In genomic region chr22:40979871-40980270, GRCh38 we compare ENCODE assay signal across 28 cellular contexts.
"Had no signal": no experiment of that assay in that cellular context is flagged by ENCODE, and none has a peak within 500 bp of the region (broad histone marks: within the 10 kb centered on the region; RNA-seq: fewer than 3 reads in every experiment).

No MANE protein-coding gene starts in this region.

- H3K9me3 ChIP-seq: esophagus muscularis mucosa, gastroesophageal sphincter had no signal

- H3K4me3 Mint-ChIP-seq: activated CD4-positive, alpha-beta memory T cell treated with anti-CD3 and anti-CD28 coated beads, Interleukin-2, amount 10 ng/mL, durations not matched to agents 7 days and 5 days; activated CD4-positive, alpha-beta T cell treated with anti-CD3 and anti-CD28 coated beads, Interleukin-2, amount 10 ng/mL, durations not matched to agents 7 days and 5 days; activated naive CD4-positive, alpha-beta T cell treated with anti-CD3 and anti-CD28 coated beads, Interleukin-2, amount 10 ng/mL, durations not matched to agents 7 days and 5 days; activated naive CD8-positive, alpha-beta T cell treated with anti-CD3 and anti-CD28 coated beads, Interleukin-2, amount 10 ng/mL, durations not matched to agents 7 days and 5 days; activated T-cell treated with anti-CD3 and anti-CD28 coated beads, Interleukin-2, amount 50 U/mL, for 24 hours; activated T-cell treated with anti-CD3 and anti-CD28 coated beads, Interleukin-2, amount 50 U/mL, for 72 hours; effector memory CD8-positive, alpha-beta T cell had no signal

- H3K27ac Mint-ChIP-seq: activated CD4-positive, alpha-beta memory T cell treated with anti-CD3 and anti-CD28 coated beads, Interleukin-2, amount 10 ng/mL, durations not matched to agents 7 days and 5 days; activated CD4-positive, alpha-beta T cell treated with anti-CD3 and anti-CD28 coated beads, Interleukin-2, amount 10 ng/mL, durations not matched to agents 7 days and 5 days; activated naive CD4-positive, alpha-beta T cell treated with anti-CD3 and anti-CD28 coated beads, Interleukin-2, amount 10 ng/mL, durations not matched to agents 7 days and 5 days; activated naive CD4-positive, alpha-beta T cell treated with anti-CD3 and anti-CD28 coated beads, Interleukin-2, amount 50 U/mL, for 72 hours; activated naive CD8-positive, alpha-beta T cell treated with anti-CD3 and anti-CD28 coated beads, Interleukin-2, amount 10 ng/mL, durations not matched to agents 7 days and 5 days; activated T-cell treated with anti-CD3 and anti-CD28 coated beads, Interleukin-2, amount 50 U/mL, for 24 hours; activated T-cell treated with anti-CD3 and anti-CD28 coated beads, Interleukin-2, amount 50 U/mL, for 72 hours; effector memory CD8-positive, alpha-beta T cell had no signal

- H3K36me3 Mint-ChIP-seq: activated naive CD4-positive, alpha-beta T cell treated with anti-CD3 and anti-CD28 coated beads, Interleukin-2, amount 10 ng/mL, durations not matched to agents 7 days and 5 days; activated naive CD4-positive, alpha-beta T cell treated with anti-CD3 and anti-CD28 coated beads, Interleukin-2, amount 50 U/mL, for 72 hours; activated naive CD8-positive, alpha-beta T cell treated with anti-CD3 and anti-CD28 coated beads, Interleukin-2, amount 10 ng/mL, durations not matched to agents 7 days and 5 days had no signal

- FAIRE-seq: astrocyte, bronchial epithelial cell, colon had no signal

- H3K36me3 ChIP-seq: brain microvascular endothelial cell, esophagus muscularis mucosa, gastroesophageal sphincter had no signal

- H3K9me3 Mint-ChIP-seq: activated CD4-positive, alpha-beta memory T cell treated with anti-CD3 and anti-CD28 coated beads, Interleukin-2, amount 10 ng/mL, durations not matched to agents 7 days and 5 days; activated CD4-positive, alpha-beta T cell treated with anti-CD3 and anti-CD28 coated beads, Interleukin-2, amount 10 ng/mL, durations not matched to agents 7 days and 5 days; activated naive CD4-positive, alpha-beta T cell treated with anti-CD3 and anti-CD28 coated beads, Interleukin-2, amount 10 ng/mL, durations not matched to agents 7 days and 5 days; activated naive CD4-positive, alpha-beta T cell treated with anti-CD3 and anti-CD28 coated beads, Interleukin-2, amount 50 U/mL, for 72 hours; activated naive CD8-positive, alpha-beta T cell treated with anti-CD3 and anti-CD28 coated beads, Interleukin-2, amount 10 ng/mL, durations not matched to agents 7 days and 5 days; activated T-cell treated with anti-CD3 and anti-CD28 coated beads, Interleukin-2, amount 50 U/mL, for 24 hours; activated T-cell treated with anti-CD3 and anti-CD28 coated beads, Interleukin-2, amount 50 U/mL, for 72 hours; effector memory CD8-positive, alpha-beta T cell had no signal

- H3K27ac ChIP-seq: brain microvascular endothelial cell, esophagus muscularis mucosa, gastroesophageal sphincter had no signal

- H3K4me3 ChIP-seq: esophagus muscularis mucosa, gastroesophageal sphincter had no signal

- ATAC-seq: activated naive CD4-positive, alpha-beta T cell treated with anti-CD3 and anti-CD28 coated beads, Interleukin-2, amount 50 U/mL, for 72 hours; activated T-cell treated with anti-CD3 and anti-CD28 coated beads, Interleukin-2, amount 50 U/mL, for 72 hours; effector memory CD8-positive, alpha-beta T cell; gastroesophageal sphincter had no signal

- H3K27me3 ChIP-seq: brain microvascular endothelial cell, esophagus muscularis mucosa, gastroesophageal sphincter had no signal

- H3K4me1 Mint-ChIP-seq: activated CD4-positive, alpha-beta memory T cell treated with anti-CD3 and anti-CD28 coated beads, Interleukin-2, amount 10 ng/mL, durations not matched to agents 7 days and 5 days; activated CD4-positive, alpha-beta T cell treated with anti-CD3 and anti-CD28 coated beads, Interleukin-2, amount 10 ng/mL, durations not matched to agents 7 days and 5 days; activated naive CD4-positive, alpha-beta T cell treated with anti-CD3 and anti-CD28 coated beads, Interleukin-2, amount 10 ng/mL, durations not matched to agents 7 days and 5 days; activated naive CD8-positive, alpha-beta T cell treated with anti-CD3 and anti-CD28 coated beads, Interleukin-2, amount 10 ng/mL, durations not matched to agents 7 days and 5 days had no signal

- DNase-seq: activated CD4-positive, alpha-beta memory T cell treated with anti-CD3 and anti-CD28 coated beads, Interleukin-2, amount 10 ng/mL, durations not matched to agents 7 days and 5 days; activated CD4-positive, alpha-beta T cell treated with anti-CD3 and anti-CD28 coated beads for 1 hour; activated CD4-positive, alpha-beta T cell treated with anti-CD3 and anti-CD28 coated beads for 4 hours; activated CD4-positive, alpha-beta T cell treated with anti-CD3 and anti-CD28 coated beads, Interleukin-2, amount 10 ng/mL, durations not matched to agents 7 days and 5 days; activated CD4-positive, alpha-beta T cell treated with anti-CD3 and anti-CD28 coated beads, Interleukin-2, amount 50 U/mL, for 4 hours; activated CD8-positive, alpha-beta memory T cell treated with anti-CD3 and anti-CD28 coated beads, Interleukin-2, amount 50 U/mL, for 48 hours; activated gamma-delta T cell; activated naive CD4-positive, alpha-beta T cell; activated naive CD4-positive, alpha-beta T cell treated with anti-CD3 and anti-CD28 coated beads, Interleukin-2, amount 10 ng/mL, durations not matched to agents 7 days and 5 days; activated naive CD8-positive, alpha-beta T cell treated with anti-CD3 and anti-CD28 coated beads, Interleukin-2, amount 10 ng/mL, durations not matched to agents 7 days and 5 days; activated T-cell treated with anti-CD3 and anti-CD28 coated beads for 4 hours; activated T-cell treated with anti-CD3 and anti-CD28 coated beads, Interleukin-2, amount 50 U/mL, for 24 hours; activated T-cell treated with anti-CD3 and anti-CD28 coated beads, Interleukin-2, amount 50 U/mL, for 72 hours; brain microvascular endothelial cell; caudate nucleus; cortex of kidney; dermis blood vessel endothelial cell; effector CD4-positive, alpha-beta T cell; effector memory CD8-positive, alpha-beta T cell; erythroblast; foreskin melanocyte; T-helper 2 cell had no signal

- H3K27me3 Mint-ChIP-seq: activated CD4-positive, alpha-beta memory T cell treated with anti-CD3 and anti-CD28 coated beads, Interleukin-2, amount 10 ng/mL, durations not matched to agents 7 days and 5 days; activated CD4-positive, alpha-beta T cell treated with anti-CD3 and anti-CD28 coated beads, Interleukin-2, amount 10 ng/mL, durations not matched to agents 7 days and 5 days; activated naive CD4-positive, alpha-beta T cell treated with anti-CD3 and anti-CD28 coated beads, Interleukin-2, amount 10 ng/mL, durations not matched to agents 7 days and 5 days; activated naive CD8-positive, alpha-beta T cell treated with anti-CD3 and anti-CD28 coated beads, Interleukin-2, amount 10 ng/mL, durations not matched to agents 7 days and 5 days; activated T-cell treated with anti-CD3 and anti-CD28 coated beads, Interleukin-2, amount 50 U/mL, for 24 hours; effector memory CD8-positive, alpha-beta T cell had no signal
